8 cellular contexts compared by ENCODE assay signal in the genomic region with DNA sequence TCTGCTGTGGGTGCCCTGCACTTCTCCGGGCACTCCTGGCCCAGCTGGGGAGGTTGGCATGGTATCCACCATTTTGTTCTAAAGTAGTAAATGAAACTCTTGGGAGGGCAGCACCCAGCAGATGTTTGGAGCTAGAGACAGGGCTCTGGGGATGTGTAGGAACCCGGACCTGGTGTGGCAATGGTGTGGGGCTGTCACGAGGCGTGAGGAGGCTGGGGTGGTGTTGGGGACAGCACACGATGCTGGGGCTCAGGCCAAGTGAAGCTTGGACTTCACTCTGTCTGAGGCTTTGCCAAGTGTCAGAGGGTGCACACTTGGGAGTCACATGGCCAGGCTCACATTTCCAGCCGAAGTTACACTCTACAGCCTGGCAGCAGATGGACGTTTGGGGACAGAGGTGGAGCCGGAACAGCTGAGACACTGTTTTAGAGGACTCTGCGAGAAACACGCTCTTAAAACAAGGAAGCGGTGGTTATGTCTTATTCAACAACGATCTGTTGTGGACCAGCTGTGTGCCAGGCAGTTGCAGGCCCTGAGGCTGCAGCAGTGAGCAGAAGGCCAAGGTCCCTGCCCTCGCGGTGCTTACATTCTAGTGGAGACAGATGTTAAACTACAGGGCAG.
DNase-seq lines count a peak whose midpoint lies in the region; ATAC-seq and TF ChIP-seq lines count a peak whose summit lies in the region.

No MANE protein-coding gene starts in this region.

- WGBS in right cardiac atrium: 38% methylated on average over 14 of the region's 14 CpGs
- WGBS in ovary, 3 donors: 58 to 65% (median 65%) methylated on average over 14 of the region's 14 CpGs

- no peak overlapping the region for H3K4me3 ChIP-seq in BLaER1
- H3K4me3 ChIP-seq in SU-DHL-6 (ENCODE audit: insufficient read depth, low read length, poor library complexity, severe bottlenecking): no peak overlapping the region
- H3K4me3 ChIP-seq in right cardiac atrium (ENCODE audit: low read length): no peak overlapping the region
- H3K4me3 ChIP-seq in ovary: peak overlapping the region; percentile 34

- peak overlapping the region; percentile 81 for H3K9ac ChIP-seq in BLaER1
- no peak overlapping the region for H3K9ac ChIP-seq in SU-DHL-6 (ENCODE audit: low read length)

- peaks cover 42% of the 10 kb centered on the region for H3F3A ChIP-seq in SU-DHL-6 (ENCODE audit: insufficient read depth)

- H2AFZ ChIP-seq in SU-DHL-6 (ENCODE audit: low read depth, low read length, severe bottlenecking): no peak overlapping the region

- peaks cover 96% of the 10 kb centered on the region for H3K79me2 ChIP-seq in SU-DHL-6 (ENCODE audit: insufficient read depth, low read length)

- H3K27me3 ChIP-seq in BLaER1 (no peaks in the 10 kb centered on the region), SU-DHL-6 (ENCODE audit: low read length) (no peaks in the 10 kb centered on the region), right cardiac atrium (ENCODE audit: control insufficient read depth, insufficient read depth) (no peaks in the 10 kb centered on the region), ovary (no peaks in the 10 kb centered on the region)

- peak overlapping the region; percentile 94 for H3K27ac ChIP-seq in BLaER1
- peak overlapping the region; percentile 59 for H3K27ac ChIP-seq in SU-DHL-6 (ENCODE audit: low read depth, low read length)
- H3K27ac ChIP-seq in right cardiac atrium (ENCODE audit: low read length): peak overlapping the region; percentile 93
- peak overlapping the region; percentile 11 to 77 for H3K27ac ChIP-seq in ovary

- TF ChIP-seq CTCF in SU-DHL-6 (IDR thresholded peaks at IDR 0.05; ENCODE audit: insufficient read depth, low read length, poor library complexity, severe bottlenecking) (no peak), ovary (IDR thresholded peaks at IDR 0.05) (no peak)

- H3K9me2 ChIP-seq in SU-DHL-6 (replicated peaks; ENCODE audit: insufficient read depth, low read length): no peaks in the 10 kb centered on the region

- DNase-seq in right cardiac atrium (peak; percentile 83 to 89 (median 88)), ovary (no peak), middle frontal gyrus (ENCODE audit: extremely low spot score, low spot score) (no peak), NCI-H526 (lab: John Stamatoyannopoulos, UW) (no peak), NCI-H226 (no peak)

- H4K20me1 ChIP-seq in BLaER1 (peaks cover 9% of the 10 kb centered on the region), SU-DHL-6 (ENCODE audit: low read depth, low read length) (peaks cover 25% of the 10 kb centered on the region)

- ATAC-seq in right cardiac atrium (peak; percentile 87 to 94), HG03045 (IDR thresholded peaks at IDR 0.05; ENCODE audit: unreplicated experiment) (no peak)

- H3K4me2 ChIP-seq in BLaER1 (peak overlapping the region; percentile 92), SU-DHL-6 (ENCODE audit: low read depth, low read length, poor library complexity, severe bottlenecking) (peak overlapping the region; percentile 8)

- TF ChIP-seq EP300 in ovary (IDR thresholded peaks at IDR 0.05): no peak

- H3K36me3 ChIP-seq in BLaER1: peaks cover 32% of the 10 kb centered on the region
- H3K36me3 ChIP-seq in SU-DHL-6 (ENCODE audit: low read length): peaks cover 16% of the 10 kb centered on the region
- H3K36me3 ChIP-seq in ovary: no peaks in the 10 kb centered on the region

- intact Hi-C loops in right cardiac atrium (cut with DNase I): loop anchor here in 1 of 4 donors (10.0 kb wide), 1 partner anchor 121 kb away; the partner anchor contains the start of gene CUX1
- intact Hi-C loops in ovary (cut with DNase I): no loop called here

- no peak for TF ChIP-seq POLR2A in ovary (IDR thresholded peaks at IDR 0.05)

- H3K4me1 ChIP-seq in BLaER1 (peaks cover 93% of the 10 kb centered on the region), right cardiac atrium (ENCODE audit: control insufficient read depth, insufficient read depth, low read length) (peaks cover 13% of the 10 kb centered on the region), ovary (ENCODE audit: insufficient read depth) (peaks cover 18% of the 10 kb centered on the region)

- H3K9me3 ChIP-seq in BLaER1 (peaks cover 23% of the 10 kb centered on the region), SU-DHL-6 (ENCODE audit: insufficient read depth, low read length) (no peaks in the 10 kb centered on the region), right cardiac atrium (ENCODE audit: control insufficient read depth, low read length) (no peaks in the 10 kb centered on the region), ovary (no peaks in the 10 kb centered on the region)

Comparison
In these comparisons a context has a peak if more than half of its experiments do, and no peak if none do; other contexts are left out.
1. H3K27ac ChIP-seq: peak in every context shown above with its lines; median percentile 94 in BLaER1; 93 in right cardiac atrium; 59 in SU-DHL-6; 44 in ovary.
2. DNase-seq: peak in right cardiac atrium (3 of 3); none in ovary (0 of 5), middle frontal gyrus (single experiment), NCI-H526 (0 of 2) and NCI-H226 (single experiment).